Comparison of ENCODE assay signal across 1 cellular context in genomic region chr20:4613184-4613583, GRCh38.
TF ChIP-seq lines count a peak whose summit lies in the region.

No MANE protein-coding gene starts in this region.

TF ChIP-seq in HEK293, 187 proteins besides CTCF, POLR2A, EP300 and RAD21 (continued from another document and continues in another):
- TF ChIP-seq ZNF362 (tag by site-specific recombination; IDR thresholded peaks at IDR 0.05) (peak; percentile 27; the same call in 1 of the 2 replicates), ZNF626 (tag by site-specific recombination; IDR thresholded peaks at IDR 0.05) (no peak), ZNF202 (tag by site-specific recombination; IDR thresholded peaks at IDR 0.05; ENCODE audit: borderline replicate concordance) (peak; percentile 79; the same call in 1 of the 2 replicates), SALL2 (tag by site-specific recombination; IDR thresholded peaks at IDR 0.05; ENCODE audit: borderline replicate concordance) (no peak), ZNF610 (tag by site-specific recombination; IDR thresholded peaks at IDR 0.05; ENCODE audit: borderline replicate concordance) (no peak), ZNF350 (tag by site-specific recombination; IDR thresholded peaks at IDR 0.05) (no peak), PRDM2 (tag by site-specific recombination; IDR thresholded peaks at IDR 0.05; ENCODE audit: borderline replicate concordance) (no peak), ZFP3 (tag by site-specific recombination; IDR thresholded peaks at IDR 0.05; ENCODE audit: low read depth) (no peak; the same call in 1 of the 2 replicates), ZNF24 (tag by site-specific recombination; IDR thresholded peaks at IDR 0.05) (0 out of 2 replicates have a peak, but pooled peaks have one; percentile 36), MYNN (tag by site-specific recombination; IDR thresholded peaks at IDR 0.05; ENCODE audit: borderline replicate concordance) (0 out of 2 replicates have a peak, but pooled peaks have one; percentile 23), WT1 (tag by site-specific recombination; IDR thresholded peaks at IDR 0.05) (no peak), ZNF23 (tag by site-specific recombination; IDR thresholded peaks at IDR 0.05; ENCODE audit: borderline replicate concordance) (no peak), ZNF654 (tag by site-specific recombination; IDR thresholded peaks at IDR 0.05; ENCODE audit: low read depth) (peak; percentile 52), IKZF3 (tag by site-specific recombination; IDR thresholded peaks at IDR 0.05) (no peak), KLF10 (tag by site-specific recombination; IDR thresholded peaks at IDR 0.05) (no peak), ZBTB44 (tag by site-specific recombination; IDR thresholded peaks at IDR 0.05) (no peak), ZNF37A (tag by site-specific recombination; IDR thresholded peaks at IDR 0.05) (no peak), PRDM1 (tag by site-specific recombination; IDR thresholded peaks at IDR 0.05) (no peak), ZNF510 (tag by site-specific recombination; IDR thresholded peaks at IDR 0.05; ENCODE audit: insufficient replicate concordance) (no peak), ZNF701 (tag by site-specific recombination; IDR thresholded peaks at IDR 0.05) (no peak), GLI4 (tag by site-specific recombination; IDR thresholded peaks at IDR 0.05) (no peak), ZBTB1 (tag by site-specific recombination; IDR thresholded peaks at IDR 0.05) (no peak), ZNF514 (tag by site-specific recombination; IDR thresholded peaks at IDR 0.05) (peak; percentile 76; the same call in 1 of the 2 replicates), ZFHX2 (tag by site-specific recombination; conservative IDR thresholded peaks at IDR 0.05) (0 out of 2 replicates have a peak, but pooled peaks have one; percentile 28), ZNF366 (tag by site-specific recombination; conservative IDR thresholded peaks at IDR 0.05) (peak; percentile 51; the same call in 1 of the 2 replicates), ZNF138 (tag by site-specific recombination; IDR thresholded peaks at IDR 0.05; ENCODE audit: borderline replicate concordance) (peak; percentile 72; the same call in 1 of the 2 replicates)
- TF ChIP-seq, protein P1, sequence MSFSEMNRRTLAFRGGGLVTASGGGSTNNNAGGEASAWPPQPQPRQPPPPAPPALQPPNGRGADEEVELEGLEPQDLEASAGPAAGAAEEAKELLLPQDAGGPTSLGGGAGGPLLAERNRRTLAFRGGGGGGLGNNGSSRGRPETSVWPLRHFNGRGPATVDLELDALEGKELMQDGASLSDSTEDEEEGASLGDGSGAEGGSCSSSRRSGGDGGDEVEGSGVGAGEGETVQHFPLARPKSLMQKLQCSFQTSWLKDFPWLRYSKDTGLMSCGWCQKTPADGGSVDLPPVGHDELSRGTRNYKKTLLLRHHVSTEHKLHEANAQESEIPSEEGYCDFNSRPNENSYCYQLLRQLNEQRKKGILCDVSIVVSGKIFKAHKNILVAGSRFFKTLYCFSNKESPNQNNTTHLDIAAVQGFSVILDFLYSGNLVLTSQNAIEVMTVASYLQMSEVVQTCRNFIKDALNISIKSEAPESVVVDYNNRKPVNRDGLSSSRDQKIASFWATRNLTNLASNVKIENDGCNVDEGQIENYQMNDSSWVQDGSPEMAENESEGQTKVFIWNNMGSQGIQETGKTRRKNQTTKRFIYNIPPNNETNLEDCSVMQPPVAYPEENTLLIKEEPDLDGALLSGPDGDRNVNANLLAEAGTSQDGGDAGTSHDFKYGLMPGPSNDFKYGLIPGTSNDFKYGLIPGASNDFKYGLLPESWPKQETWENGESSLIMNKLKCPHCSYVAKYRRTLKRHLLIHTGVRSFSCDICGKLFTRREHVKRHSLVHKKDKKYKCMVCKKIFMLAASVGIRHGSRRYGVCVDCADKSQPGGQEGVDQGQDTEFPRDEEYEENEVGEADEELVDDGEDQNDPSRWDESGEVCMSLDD (tag by site-specific recombination; IDR thresholded peaks at IDR 0.05) = no peak
- TF ChIP-seq, protein P2, sequence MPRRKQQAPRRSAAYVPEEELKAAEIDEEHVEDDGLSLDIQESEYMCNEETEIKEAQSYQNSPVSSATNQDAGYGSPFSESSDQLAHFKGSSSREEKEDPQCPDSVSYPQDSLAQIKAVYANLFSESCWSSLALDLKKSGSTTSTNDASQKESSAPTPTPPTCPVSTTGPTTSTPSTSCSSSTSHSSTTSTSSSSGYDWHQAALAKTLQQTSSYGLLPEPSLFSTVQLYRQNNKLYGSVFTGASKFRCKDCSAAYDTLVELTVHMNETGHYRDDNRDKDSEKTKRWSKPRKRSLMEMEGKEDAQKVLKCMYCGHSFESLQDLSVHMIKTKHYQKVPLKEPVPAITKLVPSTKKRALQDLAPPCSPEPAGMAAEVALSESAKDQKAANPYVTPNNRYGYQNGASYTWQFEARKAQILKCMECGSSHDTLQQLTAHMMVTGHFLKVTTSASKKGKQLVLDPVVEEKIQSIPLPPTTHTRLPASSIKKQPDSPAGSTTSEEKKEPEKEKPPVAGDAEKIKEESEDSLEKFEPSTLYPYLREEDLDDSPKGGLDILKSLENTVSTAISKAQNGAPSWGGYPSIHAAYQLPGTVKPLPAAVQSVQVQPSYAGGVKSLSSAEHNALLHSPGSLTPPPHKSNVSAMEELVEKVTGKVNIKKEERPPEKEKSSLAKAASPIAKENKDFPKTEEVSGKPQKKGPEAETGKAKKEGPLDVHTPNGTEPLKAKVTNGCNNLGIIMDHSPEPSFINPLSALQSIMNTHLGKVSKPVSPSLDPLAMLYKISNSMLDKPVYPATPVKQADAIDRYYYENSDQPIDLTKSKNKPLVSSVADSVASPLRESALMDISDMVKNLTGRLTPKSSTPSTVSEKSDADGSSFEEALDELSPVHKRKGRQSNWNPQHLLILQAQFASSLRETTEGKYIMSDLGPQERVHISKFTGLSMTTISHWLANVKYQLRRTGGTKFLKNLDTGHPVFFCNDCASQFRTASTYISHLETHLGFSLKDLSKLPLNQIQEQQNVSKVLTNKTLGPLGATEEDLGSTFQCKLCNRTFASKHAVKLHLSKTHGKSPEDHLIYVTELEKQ (tag by site-specific recombination; IDR thresholded peaks at IDR 0.05; ENCODE audit: borderline replicate concordance) = peak; percentile 43; the same call in 1 of the 2 replicates
- TF ChIP-seq, protein P3, sequence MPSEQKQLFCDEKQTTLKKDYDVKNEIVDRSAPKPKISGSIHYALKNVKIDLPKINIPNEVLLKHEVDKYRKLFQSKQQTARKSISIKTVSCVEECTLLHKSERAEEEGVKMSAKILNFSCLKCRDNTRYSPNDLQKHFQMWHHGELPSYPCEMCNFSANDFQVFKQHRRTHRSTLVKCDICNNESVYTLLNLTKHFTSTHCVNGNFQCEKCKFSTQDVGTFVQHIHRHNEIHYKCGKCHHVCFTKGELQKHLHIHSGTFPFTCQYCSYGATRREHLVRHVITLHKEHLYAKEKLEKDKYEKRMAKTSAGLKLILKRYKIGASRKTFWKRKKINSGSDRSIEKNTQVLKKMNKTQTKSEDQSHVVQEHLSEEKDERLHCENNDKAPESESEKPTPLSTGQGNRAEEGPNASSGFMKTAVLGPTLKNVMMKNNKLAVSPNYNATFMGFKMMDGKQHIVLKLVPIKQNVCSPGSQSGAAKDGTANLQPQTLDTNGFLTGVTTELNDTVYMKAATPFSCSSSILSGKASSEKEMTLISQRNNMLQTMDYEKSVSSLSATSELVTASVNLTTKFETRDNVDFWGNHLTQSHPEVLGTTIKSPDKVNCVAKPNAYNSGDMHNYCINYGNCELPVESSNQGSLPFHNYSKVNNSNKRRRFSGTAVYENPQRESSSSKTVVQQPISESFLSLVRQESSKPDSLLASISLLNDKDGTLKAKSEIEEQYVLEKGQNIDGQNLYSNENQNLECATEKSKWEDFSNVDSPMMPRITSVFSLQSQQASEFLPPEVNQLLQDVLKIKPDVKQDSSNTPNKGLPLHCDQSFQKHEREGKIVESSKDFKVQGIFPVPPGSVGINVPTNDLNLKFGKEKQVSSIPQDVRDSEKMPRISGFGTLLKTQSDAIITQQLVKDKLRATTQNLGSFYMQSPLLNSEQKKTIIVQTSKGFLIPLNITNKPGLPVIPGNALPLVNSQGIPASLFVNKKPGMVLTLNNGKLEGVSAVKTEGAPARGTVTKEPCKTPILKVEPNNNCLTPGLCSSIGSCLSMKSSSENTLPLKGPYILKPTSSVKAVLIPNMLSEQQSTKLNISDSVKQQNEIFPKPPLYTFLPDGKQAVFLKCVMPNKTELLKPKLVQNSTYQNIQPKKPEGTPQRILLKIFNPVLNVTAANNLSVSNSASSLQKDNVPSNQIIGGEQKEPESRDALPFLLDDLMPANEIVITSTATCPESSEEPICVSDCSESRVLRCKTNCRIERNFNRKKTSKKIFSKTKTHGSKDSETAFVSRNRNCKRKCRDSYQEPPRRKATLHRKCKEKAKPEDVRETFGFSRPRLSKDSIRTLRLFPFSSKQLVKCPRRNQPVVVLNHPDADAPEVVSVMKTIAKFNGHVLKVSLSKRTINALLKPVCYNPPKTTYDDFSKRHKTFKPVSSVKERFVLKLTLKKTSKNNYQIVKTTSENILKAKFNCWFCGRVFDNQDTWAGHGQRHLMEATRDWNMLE (tag by site-specific recombination; conservative IDR thresholded peaks at IDR 0.05; ENCODE audit: low read depth) = peak; percentile 97
- TF ChIP-seq, protein P4, sequence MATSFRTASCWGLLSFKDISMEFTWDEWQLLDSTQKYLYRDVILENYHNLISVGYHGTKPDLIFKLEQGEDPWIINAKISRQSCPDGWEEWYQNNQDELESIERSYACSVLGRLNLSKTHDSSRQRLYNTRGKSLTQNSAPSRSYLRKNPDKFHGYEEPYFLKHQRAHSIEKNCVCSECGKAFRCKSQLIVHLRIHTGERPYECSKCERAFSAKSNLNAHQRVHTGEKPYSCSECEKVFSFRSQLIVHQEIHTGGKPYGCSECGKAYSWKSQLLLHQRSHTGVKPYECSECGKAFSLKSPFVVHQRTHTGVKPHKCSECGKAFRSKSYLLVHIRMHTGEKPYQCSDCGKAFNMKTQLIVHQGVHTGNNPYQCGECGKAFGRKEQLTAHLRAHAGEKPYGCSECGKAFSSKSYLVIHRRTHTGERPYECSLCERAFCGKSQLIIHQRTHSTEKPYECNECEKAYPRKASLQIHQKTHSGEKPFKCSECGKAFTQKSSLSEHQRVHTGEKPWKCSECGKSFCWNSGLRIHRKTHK (tag by site-specific recombination; IDR thresholded peaks at IDR 0.05) = no peak
- TF ChIP-seq, protein P5, sequence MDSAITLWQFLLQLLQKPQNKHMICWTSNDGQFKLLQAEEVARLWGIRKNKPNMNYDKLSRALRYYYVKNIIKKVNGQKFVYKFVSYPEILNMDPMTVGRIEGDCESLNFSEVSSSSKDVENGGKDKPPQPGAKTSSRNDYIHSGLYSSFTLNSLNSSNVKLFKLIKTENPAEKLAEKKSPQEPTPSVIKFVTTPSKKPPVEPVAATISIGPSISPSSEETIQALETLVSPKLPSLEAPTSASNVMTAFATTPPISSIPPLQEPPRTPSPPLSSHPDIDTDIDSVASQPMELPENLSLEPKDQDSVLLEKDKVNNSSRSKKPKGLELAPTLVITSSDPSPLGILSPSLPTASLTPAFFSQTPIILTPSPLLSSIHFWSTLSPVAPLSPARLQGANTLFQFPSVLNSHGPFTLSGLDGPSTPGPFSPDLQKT (IDR thresholded peaks at IDR 0.05; ENCODE audit: borderline replicate concordance, low read depth, low read length) = no peak
